7 cellular contexts compared by ENCODE assay signal in genomic region chr14:61695695-61696527, GRCh38. TPM values are rescaled to one million over a fixed set of nuclear protein-coding genes. Genes with fewer than 3 reads are reported as not detected.
DNase-seq lines count a peak whose midpoint lies in the region; ATAC-seq and TF ChIP-seq lines count a peak whose summit lies in the region.

No MANE protein-coding gene starts in this region.

- peak overlapping the region; percentile 85 to 95 for H3K9ac ChIP-seq in duodenal mucosa (ENCODE audit: low read depth in 1 of 2, low read length in 2 of 2)

- TF ChIP-seq CTCF in lower lobe of right lung (IDR thresholded peaks at IDR 0.05): no peak

- no peaks in the 10 kb centered on the region for H3K9me3 ChIP-seq in duodenal mucosa (ENCODE audit: control insufficient read depth in 1 of 2, low read length in 2 of 2)
- no peaks in the 10 kb centered on the region for H3K9me3 ChIP-seq in lower lobe of right lung

- H3K27me3 ChIP-seq in duodenal mucosa (ENCODE audit: control insufficient read depth in 1 of 2, insufficient read depth in 2 of 2, low read length in 2 of 2) (no peaks in the 10 kb centered on the region), lower lobe of right lung (ENCODE audit: low read depth) (no peaks in the 10 kb centered on the region)

- ATAC-seq in GM18517 (IDR thresholded peaks at IDR 0.05; ENCODE audit: unreplicated experiment) (peak; percentile 12), HG03064 (IDR thresholded peaks at IDR 0.05; ENCODE audit: low read depth, unreplicated experiment) (peak; percentile 3), lower lobe of right lung (peak; percentile 54 to 65)

- intact Hi-C loops in lower lobe of right lung (cut with DNase I): loop anchor here (10.0 kb wide), 1 partner anchor 211 kb away; no protein-coding TSS in a partner anchor

- H3K4me3 ChIP-seq in duodenal mucosa (ENCODE audit: low read depth in 1 of 2, low read length in 2 of 2) (peak overlapping the region; percentile 95 to 100), lower lobe of right lung (peak overlapping the region; percentile 95)

- peaks cover 25 to 32% of the 10 kb centered on the region in 2 donors for H3K4me1 ChIP-seq in duodenal mucosa (ENCODE audit: control insufficient read depth in 1 of 2, insufficient read depth in 2 of 2, low read length in 2 of 2)
- H3K4me1 ChIP-seq in lower lobe of right lung: peaks cover 41% of the 10 kb centered on the region

- peak; percentile 52 for DNase-seq in NCI-H524 treated with DMSO at 0.1 percent for 48 hours (lab: John Stamatoyannopoulos, UW)
- DNase-seq in activated CD4-positive, alpha-beta T cell treated with anti-CD3 and anti-CD28 coated beads, Interleukin-2, amount 50 U/mL, for 24 hours (ENCODE audit: low read depth in 1 of 2, low spot score in 1 of 2): peak; percentile 30 to 47
- peak; percentile 68 for DNase-seq in lower lobe of right lung
- DNase-seq in stimulated activated CD4-positive, alpha-beta T cell treated with anti-CD3 and anti-CD28 coated beads, TNF-alpha, amount 100 ng/mL, for 48 hours (ENCODE audit: low read depth in 3 of 3): peak; percentile 32 to 51 (median 39)

- no peaks in the 10 kb centered on the region for H3K36me3 ChIP-seq in duodenal mucosa (ENCODE audit: control insufficient read depth in 1 of 2, insufficient read depth in 2 of 2, low read length in 2 of 2)
- H3K36me3 ChIP-seq in lower lobe of right lung: no peaks in the 10 kb centered on the region

- H3K27ac ChIP-seq in duodenal mucosa (ENCODE audit: low read depth, low read length): peak overlapping the region; percentile 98
- peak overlapping the region; percentile 98 for H3K27ac ChIP-seq in lower lobe of right lung

RNA-seq across cellular contexts. Expression of gene HIF1A, which starts 0.6 kb away (rescaled TPM):
- total RNA-seq in lower lobe of right lung: 68.6 TPM

Comparison
In these comparisons a context has a peak if more than half of its experiments do, and no peak if none do; other contexts are left out.
1. Peak in every context shown above with its lines: DNase-seq, ATAC-seq, H3K4me3 ChIP-seq and H3K27ac ChIP-seq.
2. ATAC-seq: peak in every context shown above with its lines; median percentile 60 in lower lobe of right lung; 12 in GM18517; 3 in HG03064.